ENCODE assay signal across 18 cellular contexts in the genomic region with DNA sequence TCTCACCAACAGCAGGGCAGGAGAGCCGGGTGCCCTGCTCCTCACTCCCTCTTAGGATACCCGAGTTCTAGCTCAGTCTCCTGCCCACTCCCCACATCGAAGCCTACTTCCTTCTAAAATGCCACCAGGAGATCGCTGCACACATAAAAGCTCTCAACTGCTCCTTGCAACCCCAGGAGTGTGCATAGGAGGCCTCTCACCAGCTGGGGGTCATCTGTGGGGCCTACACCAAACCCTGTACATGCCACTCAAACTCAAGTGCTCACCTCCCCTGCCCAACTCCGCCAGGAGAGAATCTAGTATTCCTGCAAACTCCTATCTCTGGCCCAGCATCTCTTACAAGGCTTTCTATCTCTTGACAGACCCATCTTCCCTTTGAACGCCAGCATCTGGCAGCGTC. TPM values are rescaled to one million over a fixed set of nuclear protein-coding genes. Genes with fewer than 3 reads are reported as not detected.
DNase-seq lines count a peak whose midpoint lies in the region; ATAC-seq and TF ChIP-seq lines count a peak whose summit lies in the region.
"Had no signal": no experiment of that assay in that cellular context is flagged by ENCODE, and none has a peak within 500 bp of the region (broad histone marks: within the 10 kb centered on the region; RNA-seq: fewer than 3 reads in every experiment).

No MANE protein-coding gene starts in this region.

- H3K4me3 Mint-ChIP-seq in CD14-positive monocyte: no peak overlapping the region
- H3K4me3 Mint-ChIP-seq in HFFc6: no peak overlapping the region; the same call in 1 of the 2 replicates
- H3K4me3 Mint-ChIP-seq in brain: peak overlapping the region; percentile 2 to 92 (median 21)
- peak overlapping the region; percentile 0 for H3K4me3 Mint-ChIP-seq in natural killer cell treated with Interleukin-12 subunit alpha and Interleukin-12 subunit beta and Interleukin-15 and Interleukin-18, amount 100 ng/mL, for 72 hours

- H3K27ac Mint-ChIP-seq in CD14-positive monocyte (peak overlapping the region in 5 of 7 donors; percentile 45 to 76 (median 55)), HFFc6 (peak overlapping the region; percentile 8; the same call in 1 of the 2 replicates), brain (peak overlapping the region in 3 of 5 experiments; percentile 47 to 92 (median 65))
- H3K27ac Mint-ChIP-seq in natural killer cell treated with Interleukin-12 subunit alpha and Interleukin-12 subunit beta and Interleukin-15 and Interleukin-18, amount 100 ng/mL, for 72 hours: peak overlapping the region in 1 of 2 donors; percentile 6

- no peak for TF ChIP-seq CTCF in CD14-positive monocyte (IDR thresholded peaks at IDR 0.05)
- TF ChIP-seq CTCF in HFFc6 (IDR thresholded peaks at IDR 0.05): no peak
- TF ChIP-seq CTCF in brain (conservative IDR thresholded peaks at IDR 0.05): no peak

- intact Hi-C loops in CD14-positive monocyte (cut with micrococcal nuclease): no loop called here

- peaks cover 7 to 33% of the 10 kb centered on the region in 2 donors for H3K36me3 Mint-ChIP-seq in CD14-positive monocyte
- H3K36me3 Mint-ChIP-seq in HFFc6 (ENCODE audit: low read depth): peaks cover 23% of the 10 kb centered on the region
- peaks cover 49% of the 10 kb centered on the region for H3K36me3 Mint-ChIP-seq in brain
- no peaks in the 10 kb centered on the region for H3K36me3 Mint-ChIP-seq in natural killer cell treated with Interleukin-12 subunit alpha and Interleukin-12 subunit beta and Interleukin-15 and Interleukin-18, amount 100 ng/mL, for 72 hours

- H3K4me1 Mint-ChIP-seq in CD14-positive monocyte: peaks cover 50% of the 10 kb centered on the region
- H3K4me1 Mint-ChIP-seq in HFFc6 (ENCODE audit: low read depth): peaks cover 44% of the 10 kb centered on the region
- H3K4me1 Mint-ChIP-seq in brain: peaks cover 65% of the 10 kb centered on the region
- peaks cover 35 to 39% of the 10 kb centered on the region in 2 donors for H3K4me1 Mint-ChIP-seq in natural killer cell treated with Interleukin-12 subunit alpha and Interleukin-12 subunit beta and Interleukin-15 and Interleukin-18, amount 100 ng/mL, for 72 hours (ENCODE audit: low read depth in 2 of 2)

- ATAC-seq in natural killer cell treated with Interleukin-12 subunit alpha and Interleukin-12 subunit beta and Interleukin-15 and Interleukin-18, amount 100 ng/mL, for 72 hours: no peak
- ATAC-seq: SK-N-SH treated with all-trans-retinoic acid at 6 μM for 48 hours had no signal

- H3K27me3 Mint-ChIP-seq in CD14-positive monocyte (ENCODE audit: low read depth in 3 of 3): no peaks in the 10 kb centered on the region
- no peaks in the 10 kb centered on the region; the same call in 1 of the 2 replicates for H3K27me3 Mint-ChIP-seq in HFFc6 (ENCODE audit: insufficient read depth)
- no peaks in the 10 kb centered on the region for H3K27me3 Mint-ChIP-seq in brain
- no peaks in the 10 kb centered on the region for H3K27me3 Mint-ChIP-seq in natural killer cell treated with Interleukin-12 subunit alpha and Interleukin-12 subunit beta and Interleukin-15 and Interleukin-18, amount 100 ng/mL, for 72 hours
- H3K27me3 Mint-ChIP-seq: stimulated activated naive CD8-positive, alpha-beta T cell treated with anti-CD3 and anti-CD28 coated beads, Interleukin-15, Interleukin-2, amounts not matched to agents 100 ng/mL and 50 ng/mL, for 24 hours had no signal

- H3K9me3 Mint-ChIP-seq in CD14-positive monocyte (no peaks in the 10 kb centered on the region), HFFc6 (no peaks in the 10 kb centered on the region), brain (no peaks in the 10 kb centered on the region)
- no peaks in the 10 kb centered on the region for H3K9me3 Mint-ChIP-seq in natural killer cell treated with Interleukin-12 subunit alpha and Interleukin-12 subunit beta and Interleukin-15 and Interleukin-18, amount 100 ng/mL, for 72 hours
- H3K9me3 Mint-ChIP-seq: stimulated activated naive CD8-positive, alpha-beta T cell treated with anti-CD3 and anti-CD28 coated beads, Interleukin-15, Interleukin-2, amounts not matched to agents 100 ng/mL and 50 ng/mL, for 24 hours had no signal

- no peak for DNase-seq in CD14-positive monocyte (ENCODE audit: low spot score)
- DNase-seq in HFFc6: no peak
- DNase-seq in natural killer cell treated with Interleukin-12 subunit alpha and Interleukin-12 subunit beta and Interleukin-15 and Interleukin-18, amount 100 ng/mL, for 72 hours (ENCODE audit: low spot score): no peak
- DNase-seq in NCI-H2171 treated with DMSO at 0.1 percent for 48 hours (lab: John Stamatoyannopoulos, UW): no peak
- no peak for DNase-seq in NCI-H2227 treated with DMSO at 0.1 percent for 48 hours (lab: John Stamatoyannopoulos, UW)
- no peak for DNase-seq in mesenteric fat pad (ENCODE audit: low spot score)
- no peak for DNase-seq in stimulated activated CD8-positive, alpha-beta memory T cell treated with anti-CD3 and anti-CD28 coated beads, Interleukin-4, amount 100 ng/mL, for 48 hours
- DNase-seq: activated CD4-positive, alpha-beta T cell treated with anti-CD3 and anti-CD28 coated beads, Interleukin-2, amount 50 U/mL, for 48 hours; anterior cingulate cortex; DMS53; GOT3; kidney; NCI-H187; NCI-H510A had no signal

RNA-seq across cellular contexts. Expression of a gene that starts 2.8 kb away (rescaled TPM):
- polyA plus RNA-seq in CD14-positive monocyte (10 to 100 TPM; 21.6 to 22.0 TPM), brain (ENCODE audit: insufficient read depth, low read depth, low replicate concordance) (207 TPM)
- 10 to 100 TPM; 60.7 to 68.1 (median 62.8) TPM for total RNA-seq in HFFc6 (2021; fragmentation: NEBNext Ultra II Directional; extraction: Animal tissue kit (Norgen Biotek cat#: 25700))
- 100 to 1,000 TPM in 1 of 2 donors, 10 to 100 TPM in 1; 61.1 to 107 TPM for total RNA-seq in natural killer cell treated with Interleukin-12 subunit alpha and Interleukin-12 subunit beta and Interleukin-15 and Interleukin-18, amount 100 ng/mL, for 72 hours
- total RNA-seq in mesenteric fat pad: 37.8 TPM

RNA-seq across cellular contexts. Expression of a gene that starts 5.0 kb away (rescaled TPM):
- polyA plus RNA-seq in CD14-positive monocyte (10 to 100 TPM; 14.6 to 17.6 TPM), brain (ENCODE audit: insufficient read depth, low read depth, low replicate concordance) (107 TPM)
- total RNA-seq in HFFc6 (2021; fragmentation: NEBNext Ultra II Directional; extraction: Animal tissue kit (Norgen Biotek cat#: 25700)): 100 to 1,000 TPM in 1 of 6 experiments, 10 to 100 TPM in 5; 83.7 to 114 (median 94.3) TPM
- total RNA-seq in natural killer cell treated with Interleukin-12 subunit alpha and Interleukin-12 subunit beta and Interleukin-15 and Interleukin-18, amount 100 ng/mL, for 72 hours: 100 to 1,000 TPM; 105 to 224 TPM
- 35.0 TPM for total RNA-seq in mesenteric fat pad

RNA-seq across cellular contexts. Expression of a gene that starts 39.4 kb away (rescaled TPM):
- polyA plus RNA-seq in CD14-positive monocyte (under 1 TPM; 0.79 to 0.91 TPM), brain (ENCODE audit: insufficient read depth, low read depth, low replicate concordance) (6.0 TPM)
- total RNA-seq in HFFc6 (2021; fragmentation: NEBNext Ultra II Directional; extraction: Animal tissue kit (Norgen Biotek cat#: 25700)): 1 to 10 TPM; 1.6 to 2.4 (median 2.2) TPM
- 1 to 10 TPM in 1 of 2 donors, under 1 TPM in 1; 0.89 to 2.9 TPM for total RNA-seq in natural killer cell treated with Interleukin-12 subunit alpha and Interleukin-12 subunit beta and Interleukin-15 and Interleukin-18, amount 100 ng/mL, for 72 hours
- 2.6 TPM for total RNA-seq in mesenteric fat pad

RNA-seq across cellular contexts. Expression of a gene that starts 40.5 kb away (rescaled TPM):
- polyA plus RNA-seq in CD14-positive monocyte (10 to 100 TPM; 37.0 to 39.5 TPM), brain (ENCODE audit: insufficient read depth, low read depth, low replicate concordance) (93.6 TPM)
- 10 to 100 TPM; 39.2 to 49.1 (median 42.5) TPM for total RNA-seq in HFFc6 (2021; fragmentation: NEBNext Ultra II Directional; extraction: Animal tissue kit (Norgen Biotek cat#: 25700))
- total RNA-seq in natural killer cell treated with Interleukin-12 subunit alpha and Interleukin-12 subunit beta and Interleukin-15 and Interleukin-18, amount 100 ng/mL, for 72 hours: 10 to 100 TPM; 30.5 to 91.6 TPM
- total RNA-seq in mesenteric fat pad: 21.5 TPM

RNA-seq across cellular contexts. Expression of a gene that starts 59.1 kb away (rescaled TPM):
- polyA plus RNA-seq in CD14-positive monocyte (not detected), brain (ENCODE audit: insufficient read depth, low read depth, low replicate concordance) (64.5 TPM)
- total RNA-seq in HFFc6 (2021; fragmentation: NEBNext Ultra II Directional; extraction: Animal tissue kit (Norgen Biotek cat#: 25700)): 10 to 100 TPM; 10.6 to 21.6 (median 12.7) TPM
- not detected for total RNA-seq in natural killer cell treated with Interleukin-12 subunit alpha and Interleukin-12 subunit beta and Interleukin-15 and Interleukin-18, amount 100 ng/mL, for 72 hours
- total RNA-seq in mesenteric fat pad: 1.1 TPM
- total RNA-seq: HT-29 had no signal

Comparison
In these comparisons a context has a peak if more than half of its experiments do, and no peak if none do; other contexts are left out.
1. H3K4me3 Mint-ChIP-seq: peak in brain (5 of 5) and natural killer cell treated with Interleukin-12 subunit alpha and Interleukin-12 subunit beta and Interleukin-15 and Interleukin-18, amount 100 ng/mL, for 72 hours (single experiment); none in CD14-positive monocyte (0 of 2) and HFFc6 (single experiment).